30 cellular contexts compared by ENCODE assay signal in genomic region chr12:108509806-108510205, GRCh38.
"Had no signal": no experiment of that assay in that cellular context is flagged by ENCODE, and none has a peak within 500 bp of the region (broad histone marks: within the 10 kb centered on the region; RNA-seq: fewer than 3 reads in every experiment).

No MANE protein-coding gene starts in this region.

- FAIRE-seq: colon, endometrium, endothelial cell of umbilical vein, frontal cortex had no signal

- H3K4me2 ChIP-seq: hepatocyte had no signal

- H3K4me3 ChIP-seq: colonic mucosa, coronary artery, dorsolateral prefrontal cortex, esophagus muscularis mucosa, esophagus squamous epithelium, gastrocnemius medialis, gastroesophageal sphincter, heart left ventricle, heart right ventricle, hepatocyte had no signal

- H3K4me3 Mint-ChIP-seq: dendritic cell treated with granulocyte-macrophage colony-stimulating factor and Interleukin-4, amounts not matched to agents 40 ng/mL and 50 ng/mL, for 4 days; effector memory CD8-positive, alpha-beta T cell; endodermal cell had no signal

- H3K4me1 ChIP-seq: colonic mucosa, foreskin keratinocyte had no signal

- H3K27ac Mint-ChIP-seq: dendritic cell treated with granulocyte-macrophage colony-stimulating factor and Interleukin-4, amounts not matched to agents 40 ng/mL and 50 ng/mL, for 4 days; effector memory CD8-positive, alpha-beta T cell; endodermal cell had no signal

- H2AFZ ChIP-seq: hepatocyte had no signal

- H3K9me3 ChIP-seq: colonic mucosa, esophagus muscularis mucosa, esophagus squamous epithelium, gastrocnemius medialis, gastroesophageal sphincter had no signal

- DNase-seq: colonic mucosa; cortex of kidney; dermis blood vessel endothelial cell; dorsolateral prefrontal cortex; effector CD4-positive, alpha-beta T cell; effector CD8-positive, alpha-beta T cell; effector memory CD4-positive, alpha-beta T cell; effector memory CD8-positive, alpha-beta T cell; endodermal cell; erythroblast; esophagus squamous epithelium; foreskin fibroblast; foreskin keratinocyte; foreskin melanocyte; gastrocnemius medialis; glutamatergic neuron; head of caudate nucleus; heart left ventricle; heart right ventricle had no signal

- H3K79me2 ChIP-seq: hepatocyte had no signal

- H3K9me3 Mint-ChIP-seq: effector memory CD8-positive, alpha-beta T cell had no signal

- H3K36me3 ChIP-seq: colonic mucosa, esophagus muscularis mucosa, esophagus squamous epithelium, gastrocnemius medialis, gastroesophageal sphincter, heart left ventricle, heart right ventricle had no signal

- H3K27ac ChIP-seq: colonic mucosa, coronary artery, epithelial cell of prostate, esophagus muscularis mucosa, esophagus squamous epithelium, foreskin keratinocyte, gastrocnemius medialis, gastroesophageal sphincter, heart left ventricle, heart right ventricle, hepatocyte had no signal

- ATAC-seq: effector memory CD8-positive, alpha-beta T cell; esophagus mucosa; foreskin keratinocyte; gastrocnemius medialis; gastroesophageal sphincter; heart left ventricle; heart right ventricle had no signal

- H3K27me3 ChIP-seq: colonic mucosa, foreskin keratinocyte, gastrocnemius medialis, heart left ventricle, hepatocyte had no signal
